In genomic region chr14:64515053-64515452, GRCh38 we compare ENCODE assay signal across 1 cellular context.
TF ChIP-seq lines count a peak whose summit lies in the region.

No MANE protein-coding gene starts in this region.

TF ChIP-seq in SK-N-SH treated with all-trans-retinoic acid at 6 μM for 48 hours, 23 proteins besides CTCF, POLR2A, EP300 and RAD21:
- TF ChIP-seq TSHZ2 (CRISPR knock-in tag; IDR thresholded peaks at IDR 0.05) (no peak), ZFP3 (CRISPR knock-in tag; IDR thresholded peaks at IDR 0.05) (no peak), ESRRG (CRISPR knock-in tag; IDR thresholded peaks at IDR 0.05) (no peak), TCF4 (CRISPR knock-in tag; IDR thresholded peaks at IDR 0.05; ENCODE audit: borderline replicate concordance) (no peak), SNAI2 (CRISPR knock-in tag; IDR thresholded peaks at IDR 0.05) (no peak), ZNF70 (CRISPR knock-in tag; IDR thresholded peaks at IDR 0.05) (no peak), CSDC2 (CRISPR knock-in tag; IDR thresholded peaks at IDR 0.05) (no peak), PATZ1 (CRISPR knock-in tag; IDR thresholded peaks at IDR 0.05; ENCODE audit: borderline replicate concordance) (no peak), ZC3H10 (CRISPR knock-in tag; IDR thresholded peaks at IDR 0.05) (no peak), POU6F1 (CRISPR knock-in tag; IDR thresholded peaks at IDR 0.05; ENCODE audit: borderline replicate concordance, low read depth) (no peak), ISL1 (CRISPR knock-in tag; IDR thresholded peaks at IDR 0.05) (no peak)
TF ChIP-seq in SK-N-SH treated with all-trans-retinoic acid at 6 μM for 48 hours: peak in this region for 0.
